In the genomic region with DNA sequence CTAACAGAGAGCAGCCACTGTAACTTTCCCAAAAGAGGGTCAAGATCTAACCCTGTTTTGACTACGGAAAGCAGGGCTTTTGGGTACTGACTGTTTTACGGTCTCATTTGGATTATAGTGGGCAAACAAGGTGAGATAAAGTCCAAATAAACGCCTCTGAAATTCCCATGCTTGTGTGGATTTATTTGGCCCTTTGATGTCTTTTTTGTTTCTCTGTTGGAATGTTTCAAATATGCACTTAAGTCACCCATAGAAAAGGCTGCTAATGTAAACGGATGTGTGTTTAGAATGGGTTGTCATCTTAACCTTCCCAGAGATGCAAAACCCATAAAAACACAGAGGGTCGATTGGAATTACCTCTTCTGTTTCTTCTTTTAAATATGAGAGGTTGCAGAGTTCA, we compare ENCODE assay signal across 22 cellular contexts. TPM values are rescaled to one million over a fixed set of nuclear protein-coding genes. Genes with fewer than 3 reads are reported as not detected.
DNase-seq lines count a peak whose midpoint lies in the region; ATAC-seq, FAIRE-seq and TF ChIP-seq lines count a peak whose summit lies in the region.
"Had no signal": no experiment of that assay in that cellular context is flagged by ENCODE, and none has a peak within 500 bp of the region (broad histone marks: within the 10 kb centered on the region; RNA-seq: fewer than 3 reads in every experiment).

No MANE protein-coding gene starts in this region.

- 1% methylated on average over 5 of the region's 5 CpGs for WGBS in HepG2 (ENCODE audit: low lambda C conversion rate)
- 54% methylated on average over 5 of the region's 5 CpGs for WGBS in right lobe of liver (ENCODE audit: insufficient coverage, low coverage, low lambda C conversion rate, missing lambda C conversion rate)

- intact Hi-C loops in HepG2 (cut with micrococcal nuclease; ENCODE audit: unreplicated experiment) (no loop called here), right lobe of liver (cut with DNase I) (no loop called here)

- TF ChIP-seq POLR2A in HepG2 (IDR thresholded peaks at IDR 0.05; ENCODE audit: insufficient read depth in 1 of 2, low read depth in 2 of 2, low read length in 2 of 2) (no peak), right lobe of liver (IDR thresholded peaks at IDR 0.05) (no peak)

- TF ChIP-seq EP300 in HepG2 (IDR thresholded peaks at IDR 0.05; ENCODE audit: low read depth in 2 of 2, low read length in 2 of 2), result peak in 1 of 2 experiments; percentile 64; a peak in 2 of 4 replicates
- TF ChIP-seq EP300 in HepG2 (CRISPR knock-in tag; IDR thresholded peaks at IDR 0.05; ENCODE audit: borderline replicate concordance), result no peak

- H3K27ac Mint-ChIP-seq in mesothelial cell of epicardium (peak overlapping the region; percentile 10), HFFc6 (no peak overlapping the region)
- H3K27ac Mint-ChIP-seq: B cell; CD4-positive, CD25-positive, alpha-beta regulatory T cell; CD8-positive, alpha-beta T cell had no signal

- H4K20me1 ChIP-seq in HepG2 (ENCODE audit: insufficient read depth, low read length), result no peaks in the 10 kb centered on the region
- H4K20me1 ChIP-seq: BLaER1 had no signal

- H3K27me3 ChIP-seq in HepG2 (ENCODE audit: control insufficient read depth in 1 of 2, insufficient read depth in 2 of 2, low read length in 2 of 2) (no peaks in the 10 kb centered on the region), right lobe of liver (no peaks in the 10 kb centered on the region), SJSA1 (replicated peaks) (no peaks in the 10 kb centered on the region)
- H3K27me3 ChIP-seq: BLaER1 had no signal

- H3K9ac ChIP-seq in HepG2 (ENCODE audit: insufficient read depth, low read depth, low read length), result no peak overlapping the region
- H3K9ac ChIP-seq: BLaER1 had no signal

- no peaks in the 10 kb centered on the region for H3K79me2 ChIP-seq in HepG2 (ENCODE audit: insufficient read depth, low read length)

- H3K9me3 Mint-ChIP-seq in mesothelial cell of epicardium (peaks cover 4% of the 10 kb centered on the region), HFFc6 (0 out of 2 replicates have a peak, but pooled peaks cover 3% of the 10 kb centered on the region)
- H3K9me3 Mint-ChIP-seq: CD8-positive, alpha-beta T cell had no signal

- in situ Hi-C loops in HepG2 (cut with HindIII; ENCODE audit: extremely low pct_ligation_motif_present, low pct_unique_long_range_greater_than_20kb), result no loop called here

- H3K4me1 Mint-ChIP-seq in mesothelial cell of epicardium, result peaks cover 27% of the 10 kb centered on the region
- peaks cover 19% of the 10 kb centered on the region for H3K4me1 Mint-ChIP-seq in HFFc6 (ENCODE audit: low read depth)
- H3K4me1 Mint-ChIP-seq: CD4-positive, CD25-positive, alpha-beta regulatory T cell had no signal

- no peak overlapping the region for H3K4me2 ChIP-seq in HepG2 (ENCODE audit: low read depth, low read length)
- H3K4me2 ChIP-seq: BLaER1 had no signal

- H3K27ac ChIP-seq in HepG2 (ENCODE audit: extremely low read length, insufficient read depth, low read length), result no peak overlapping the region
- H3K27ac ChIP-seq in right lobe of liver, result no peak overlapping the region
- H3K27ac ChIP-seq in SJSA1, result peak overlapping the region; percentile 82
- H3K27ac ChIP-seq: 22Rv1, BLaER1, C4-2B had no signal

- ATAC-seq in HepG2, result peak; percentile 74
- ATAC-seq in right lobe of liver, result no peak
- ATAC-seq: CD8-positive, alpha-beta T cell had no signal

- BruUV-seq in HepG2 (replicated peaks; lab: Mats Ljungman, UMichigan), result no TSS peak

- CTCF ChIA-PET in HepG2 (lab: Yijun Ruan, JAX; ENCODE audit: low intra/inter-chr PET ratio, low total read pairs), result no interaction called here

- H3K4me3 ChIP-seq in HepG2 (replicated peaks in 1 of 3; ENCODE audit: insufficient read depth in 1 of 3, low read depth in 2 of 3, low read length in 3 of 3), result no peak overlapping the region; a peak in 1 of 6 replicates
- no peak overlapping the region for H3K4me3 ChIP-seq in right lobe of liver
- H3K4me3 ChIP-seq in SJSA1, result no peak overlapping the region
- H3K4me3 ChIP-seq: BLaER1, HAP-1 had no signal

- TF ChIP-seq RAD21 in HepG2 (CRISPR knock-in tag; IDR thresholded peaks at IDR 0.05), result no peak

- H3K4me3 Mint-ChIP-seq in mesothelial cell of epicardium (no peak overlapping the region), HFFc6 (no peak overlapping the region)
- H3K4me3 Mint-ChIP-seq: B cell; CD4-positive, CD25-positive, alpha-beta regulatory T cell; CD8-positive, alpha-beta T cell had no signal

- TF ChIP-seq CTCF in HepG2 (CRISPR knock-in tag; IDR thresholded peaks at IDR 0.05) (no peak), right lobe of liver (IDR thresholded peaks at IDR 0.05) (no peak), mesothelial cell of epicardium (IDR thresholded peaks at IDR 0.05; ENCODE audit: unreplicated experiment) (no peak), HFFc6 (IDR thresholded peaks at IDR 0.05) (no peak)

- DNase-seq in HepG2 (ENCODE audit: low spot score) (peak; percentile 89), right lobe of liver (no peak), SJSA1 (ENCODE audit: low read depth in 1 of 2, low spot score in 2 of 2) (peak in 1 of 2 experiments; percentile 74), mesothelial cell of epicardium (ENCODE audit: low spot score in 2 of 2, unreplicated experiment in 2 of 2) (no peak), activated gamma-delta T cell treated with Interleukin-2 at 50 U/mL for 16 hours (no peak), activated T-cell treated with anti-CD3 and anti-CD28 coated beads for 4 hours (no peak), HFFc6 (no peak), foreskin melanocyte (no peak)
- DNase-seq: CD4-positive, CD25-positive, alpha-beta regulatory T cell; CD8-positive, alpha-beta T cell; DMS53; DMS79 treated with DMSO at 0.1 percent for 48 hours; GF-D8; GOT3 had no signal

- peaks cover 3% of the 10 kb centered on the region for H3K36me3 Mint-ChIP-seq in mesothelial cell of epicardium
- 0 out of 2 replicates have a peak, but pooled peaks cover 3% of the 10 kb centered on the region for H3K36me3 Mint-ChIP-seq in HFFc6 (ENCODE audit: low read depth)
- H3K36me3 Mint-ChIP-seq: CD4-positive, CD25-positive, alpha-beta regulatory T cell; CD8-positive, alpha-beta T cell had no signal

- peaks cover 47% of the 10 kb centered on the region for H3K4me1 ChIP-seq in HepG2 (ENCODE audit: insufficient read depth, low read length)
- peaks cover 0 to 8% (median 4%) of the 10 kb centered on the region in 4 donors for H3K4me1 ChIP-seq in right lobe of liver
- H3K4me1 ChIP-seq in SJSA1 (replicated peaks), result peaks cover 25% of the 10 kb centered on the region

- H3K27me3 Mint-ChIP-seq in mesothelial cell of epicardium (ENCODE audit: low read depth) (no peaks in the 10 kb centered on the region), HFFc6 (ENCODE audit: insufficient read depth) (peaks cover 7% of the 10 kb centered on the region)

- peak; percentile 77 for FAIRE-seq in HepG2 (lab: Jason Lieb, UNC)
- FAIRE-seq: A204.1, GM12891, H54 had no signal

- POLR2A ChIA-PET in HepG2 (lab: Yijun Ruan, JAX), result no interaction called here

- H3K36me3 ChIP-seq in HepG2 (replicated peaks in 1 of 2; ENCODE audit: control insufficient read depth in 1 of 2, insufficient read depth in 2 of 2, low read length in 2 of 2) (no peaks in the 10 kb centered on the region), right lobe of liver (no peaks in the 10 kb centered on the region), SJSA1 (no peaks in the 10 kb centered on the region; the same call in 1 of the 2 replicates)
- H3K36me3 ChIP-seq: BLaER1, HAP-1 had no signal

- H2AFZ ChIP-seq in HepG2 (ENCODE audit: low read length), result no peak overlapping the region

- H3K9me3 ChIP-seq in HepG2 (ENCODE audit: low read length) (no peaks in the 10 kb centered on the region), right lobe of liver (no peaks in the 10 kb centered on the region), SJSA1 (replicated peaks) (no peaks in the 10 kb centered on the region)
- H3K9me3 ChIP-seq: BLaER1, HAP-1 had no signal

TF ChIP-seq in HepG2, 621 proteins besides CTCF, POLR2A, EP300 and RAD21 (continues in another document):
- no peak for TF ChIP-seq CENPT (CRISPR knock-in tag; IDR thresholded peaks at IDR 0.05; ENCODE audit: low read depth)
- TF ChIP-seq PAWR (CRISPR knock-in tag; IDR thresholded peaks at IDR 0.05; ENCODE audit: borderline replicate concordance), result no peak
- no peak for TF ChIP-seq ZNF263 (CRISPR knock-in tag; IDR thresholded peaks at IDR 0.05)
- no peak for TF ChIP-seq NR1H2 (CRISPR knock-in tag; IDR thresholded peaks at IDR 0.05; ENCODE audit: borderline replicate concordance, low read depth)
- TF ChIP-seq ZNF383 (CRISPR knock-in tag; IDR thresholded peaks at IDR 0.05; ENCODE audit: borderline replicate concordance), result no peak

RNA-seq across cellular contexts. Expression of a gene that starts 19.1 kb away (rescaled TPM):
- total RNA-seq in HepG2 (2016; rRNA removed; fragmentation: Illumina TruSeq; extraction: Trizol) (2.3 and 2.8 TPM in 2 replicates), right lobe of liver (10 to 100 TPM in 4 of 6 experiments, 1 to 10 TPM in 2; 4.0 to 12.7 (median 11.3) TPM), mesothelial cell of epicardium (132 to 138 TPM (median 134 TPM) in 3 replicates)
- 1.5 and 2.2 TPM in 2 replicates for total RNA-seq in HepG2 (2016; cell fraction: cytosol; rRNA removed; fragmentation: Illumina TruSeq; extraction: Trizol; ENCODE audit: low read depth)
- total RNA-seq in HepG2 (2016; cell fraction: insoluble cytoplasmic fraction; rRNA removed; fragmentation: Illumina TruSeq; extraction: Trizol), result 2.5 TPM in 2 replicates
- 1.1 and 1.3 TPM in 2 replicates for total RNA-seq in HepG2 (2016; cell fraction: membrane; rRNA removed; fragmentation: Illumina TruSeq; extraction: Trizol)
- 7.3 and 8.6 TPM in 2 replicates for total RNA-seq in HepG2 (2016; cell fraction: nucleus; rRNA removed; fragmentation: Illumina TruSeq; extraction: Trizol)
- 4.2 and 5.6 TPM in 2 replicates for polyA plus RNA-seq in HepG2 (2011; rRNA removed)
- polyA plus RNA-seq in HepG2 (2011; cell fraction: cytosol; rRNA removed), result 1.6 and 2.3 TPM in 2 replicates
- 17.5 and 28.5 TPM in 2 replicates for polyA plus RNA-seq in HepG2 (2011; cell fraction: nucleus; rRNA removed)
- 0.95 and 1.7 TPM in 2 replicates for polyA plus RNA-seq in HepG2 (2012)
- 0.06 and 0.11 TPM in 2 replicates for polyA plus RNA-seq in HepG2 (2016; cell fraction: cytosol; fragmentation: Illumina TruSeq; extraction: Trizol; ENCODE audit: low read depth)
- polyA plus RNA-seq in HepG2 (2016; cell fraction: insoluble cytoplasmic fraction; fragmentation: Illumina TruSeq; extraction: Trizol; ENCODE audit: low read depth), result 3.1 and 3.3 TPM in 2 replicates
- 0.24 and 0.40 TPM in 2 replicates for polyA plus RNA-seq in HepG2 (2016; cell fraction: membrane; fragmentation: Illumina TruSeq; extraction: Trizol; ENCODE audit: low read depth)
- polyA plus RNA-seq in HepG2 (2016; cell fraction: nucleus; fragmentation: Illumina TruSeq; extraction: Trizol; ENCODE audit: insufficient read depth, low read depth), result 14.6 and 15.1 TPM in 2 replicates
- polyA minus RNA-seq in HepG2 (2011; rRNA and poly(A)+ RNA removed; ENCODE audit: low replicate concordance), result 10.9 and 62.1 TPM in 2 replicates
- polyA minus RNA-seq in HepG2 (2011; cell fraction: cytosol; rRNA and poly(A)+ RNA removed), result 2.8 and 3.8 TPM in 2 replicates
- polyA minus RNA-seq in HepG2 (2011; cell fraction: nucleus; rRNA and poly(A)+ RNA removed), result 21.4 and 24.6 TPM in 2 replicates
- total RNA-seq in SJSA1 (2014; rRNA removed; shearing (Covaris generic)), result 11.6 and 26.5 TPM in 2 replicates
- 10 to 100 TPM; 22.4 to 27.7 (median 23.1) TPM for total RNA-seq in HFFc6 (2021; fragmentation: NEBNext Ultra II Directional; extraction: Animal tissue kit (Norgen Biotek cat#: 25700))
- total RNA-seq: B cell had no signal
